1 cellular context compared by ENCODE assay signal in genomic region chr13:30743319-30744055, GRCh38.
TF ChIP-seq lines count a peak whose summit lies in the region.

No MANE protein-coding gene starts in this region.

TF ChIP-seq in A549, 52 proteins besides CTCF, POLR2A, EP300 and RAD21 (continued from another document):
- TF ChIP-seq BCL3 (IDR thresholded peaks at IDR 0.05) (no peak), NFE2L2 (conservative IDR thresholded peaks at IDR 0.05; ENCODE audit: low read length) (no peak), USF2 (IDR thresholded peaks at IDR 0.05) (no peak), POLR2AphosphoS2 (conservative IDR thresholded peaks at IDR 0.05; ENCODE audit: low read length) (no peak), E2F6 (IDR thresholded peaks at IDR 0.05; ENCODE audit: borderline replicate concordance, low read depth) (0 out of 2 replicates have a peak, but pooled peaks have one; percentile 23), HES2 (IDR thresholded peaks at IDR 0.05) (no peak), MYC (IDR thresholded peaks at IDR 0.05; ENCODE audit: borderline replicate concordance, low read length) (no peak), KDM5A (IDR thresholded peaks at IDR 0.05) (no peak), MAX (IDR thresholded peaks at IDR 0.05) (peak; percentile 54), JUN (IDR thresholded peaks at IDR 0.05) (peak; percentile 55 to 60; a peak in 2 of 5 replicates), CEBPB (IDR thresholded peaks at IDR 0.05) (peak in 1 of 2 experiments; percentile 52; a peak in 1 of 4 replicates), JUNB (IDR thresholded peaks at IDR 0.05) (peak; percentile 86), PHF8 (IDR thresholded peaks at IDR 0.05; ENCODE audit: borderline replicate concordance, low read depth) (no peak), SMC3 (IDR thresholded peaks at IDR 0.05) (no peak), HOXB5 (CRISPR knock-in tag; IDR thresholded peaks at IDR 0.05) (no peak), CBX2 (IDR thresholded peaks at IDR 0.05; ENCODE audit: borderline replicate concordance, low read depth) (no peak), ELK1 (IDR thresholded peaks at IDR 0.05; ENCODE audit: low read depth, low read length) (no peak), RARB (CRISPR knock-in tag; IDR thresholded peaks at IDR 0.05) (no peak)
